8 cellular contexts compared by ENCODE assay signal in the genomic region with DNA sequence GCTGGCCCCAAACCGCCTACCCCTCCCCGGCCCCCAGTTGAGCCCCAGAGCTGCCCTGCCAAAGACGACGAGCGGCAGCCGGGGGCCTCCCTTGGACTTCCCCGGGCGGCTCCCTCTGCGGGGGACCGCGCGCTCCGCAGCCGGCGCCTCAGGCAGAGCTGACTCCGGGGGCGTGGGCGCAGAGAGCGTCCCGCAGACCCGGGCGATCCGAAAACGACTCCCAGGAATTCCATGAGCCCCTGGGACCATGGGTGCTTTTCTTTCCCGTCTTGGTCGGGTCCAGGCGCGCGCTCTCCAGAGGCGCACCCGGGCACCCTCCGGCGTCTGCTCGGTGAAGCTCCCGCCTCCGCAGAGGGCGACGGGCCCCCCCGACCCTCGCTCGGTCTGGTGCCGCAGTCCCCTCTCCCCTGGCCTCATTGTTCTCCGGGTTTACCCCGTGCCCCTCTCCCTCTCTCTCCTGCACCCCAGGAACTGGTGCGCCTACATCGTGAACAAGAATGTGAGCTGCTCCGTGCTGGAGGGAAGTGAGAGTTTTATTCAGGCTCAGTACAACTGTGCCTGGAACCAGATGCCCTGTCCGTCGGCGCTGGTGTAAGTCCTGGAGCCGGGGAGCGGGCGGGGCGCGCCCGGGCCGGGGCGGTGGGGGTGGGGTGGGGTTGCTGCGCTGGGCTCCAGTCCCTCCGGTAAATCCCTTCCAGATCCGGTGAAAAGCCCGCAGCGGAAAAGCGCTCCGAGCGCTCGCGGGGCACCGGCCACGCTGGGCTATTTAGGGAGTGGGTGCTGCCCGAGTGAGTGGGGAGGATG. TPM values are rescaled to one million over a fixed set of nuclear protein-coding genes. Genes with fewer than 3 reads are reported as not detected.
DNase-seq lines count a peak whose midpoint lies in the region; ATAC-seq and TF ChIP-seq lines count a peak whose summit lies in the region.

No MANE protein-coding gene starts in this region.

- H3K4me3 ChIP-seq in BLaER1, result peak overlapping the region; percentile 68
- H3K4me3 ChIP-seq in epithelial cell of proximal tubule (ENCODE audit: low read depth, low read length), result peak overlapping the region; percentile 22
- H3K4me3 ChIP-seq in naive thymus-derived CD4-positive, alpha-beta T cell (ENCODE audit: low read length), result peak overlapping the region; percentile 45

- H3K4me1 Mint-ChIP-seq in naive thymus-derived CD4-positive, alpha-beta T cell, result peaks cover 17 to 28% (median 21%) of the 10 kb centered on the region in 7 donors

- H3K36me3 Mint-ChIP-seq in naive thymus-derived CD4-positive, alpha-beta T cell, result peaks cover 0 to 8% (median 0%) of the 10 kb centered on the region in 5 donors

- no peaks in the 10 kb centered on the region for H3K9me3 ChIP-seq in BLaER1
- H3K9me3 ChIP-seq in naive thymus-derived CD4-positive, alpha-beta T cell (ENCODE audit: control insufficient read depth in 2 of 3, low read length in 3 of 3), result no peaks in the 10 kb centered on the region

- H3K9me3 Mint-ChIP-seq in naive thymus-derived CD4-positive, alpha-beta T cell, result peaks cover 0 to 5% (median 0%) of the 10 kb centered on the region in 11 donors

- intact Hi-C loops in naive thymus-derived CD4-positive, alpha-beta T cell (cut with micrococcal nuclease), result loop anchor here (2.0 to 5.0 kb wide), 3 partner anchors 40 to 59 kb away; no protein-coding TSS in a partner anchor

- peak overlapping the region in 1 of 9 donors; percentile 38 for H3K27ac Mint-ChIP-seq in naive thymus-derived CD4-positive, alpha-beta T cell

- peaks cover 68% of the 10 kb centered on the region for H3K27me3 ChIP-seq in BLaER1
- H3K27me3 ChIP-seq in naive thymus-derived CD4-positive, alpha-beta T cell (ENCODE audit: control insufficient read depth in 2 of 2, insufficient read depth in 2 of 2, low read length in 2 of 2), result peaks cover 10 to 15% of the 10 kb centered on the region in 2 donors

- POLR2A ChIA-PET in naive thymus-derived CD4-positive, alpha-beta T cell (lab: Charles Lee), result no interaction called here

- H3K4me3 Mint-ChIP-seq in naive thymus-derived CD4-positive, alpha-beta T cell, result peak overlapping the region; percentile 81 to 93 (median 88)

- H3K4me1 ChIP-seq in BLaER1, result peaks cover 37% of the 10 kb centered on the region
- H3K4me1 ChIP-seq in naive thymus-derived CD4-positive, alpha-beta T cell (ENCODE audit: control insufficient read depth in 2 of 2, insufficient read depth in 2 of 2, low read length in 2 of 2), result peaks cover 0 to 12% of the 10 kb centered on the region in 2 donors

- 0 out of 2 replicates have a peak overlapping the region, but pooled peaks have one; percentile 8 for H3K9ac ChIP-seq in BLaER1

- H3K27me3 Mint-ChIP-seq in naive thymus-derived CD4-positive, alpha-beta T cell, result peaks cover 19 to 59% (median 51%) of the 10 kb centered on the region in 5 donors

- H4K20me1 ChIP-seq in BLaER1, result peaks cover 29% of the 10 kb centered on the region

- ATAC-seq in GM21825 (IDR thresholded peaks at IDR 0.05; ENCODE audit: unreplicated experiment), result peak; percentile 49
- peak; percentile 44 for ATAC-seq in naive thymus-derived CD4-positive, alpha-beta T cell
- no peak for ATAC-seq in GM19324 (IDR thresholded peaks at IDR 0.05; ENCODE audit: low FRiP score, unreplicated experiment)

- H3K36me3 ChIP-seq in BLaER1, result no peaks in the 10 kb centered on the region
- H3K36me3 ChIP-seq in naive thymus-derived CD4-positive, alpha-beta T cell (ENCODE audit: control insufficient read depth in 2 of 3, insufficient read depth in 3 of 3, low read length in 3 of 3), result no peaks in the 10 kb centered on the region

- no peak for TF ChIP-seq CTCF in epithelial cell of proximal tubule (conservative IDR thresholded peaks at IDR 0.05; ENCODE audit: low read depth, low read length)

- CTCF ChIA-PET in naive thymus-derived CD4-positive, alpha-beta T cell (lab: Charles Lee), result no interaction called here

- peak; percentile 7 to 32 for DNase-seq in activated CD4-positive, alpha-beta T cell treated with anti-CD3 and anti-CD28 coated beads for 4 hours
- DNase-seq in epithelial cell of proximal tubule (ENCODE audit: low read depth), result no peak
- peak in 6 of 9 donors; percentile 6 to 69 (median 17) for DNase-seq in naive thymus-derived CD4-positive, alpha-beta T cell
- no peak for DNase-seq in SKM-1 (lab: John Stamatoyannopoulos, UW; ENCODE audit: unreplicated experiment)
- no peak for DNase-seq in NCI-H1092 (lab: John Stamatoyannopoulos, UW)

- no peak overlapping the region for H3K27ac ChIP-seq in BLaER1
- H3K27ac ChIP-seq in naive thymus-derived CD4-positive, alpha-beta T cell (ENCODE audit: low read depth, low read length), result no peak overlapping the region

- peak overlapping the region; percentile 96 for H3K4me2 ChIP-seq in BLaER1

RNA-seq across cellular contexts. Expression of gene EMILIN2, which starts 0.7 kb away (rescaled TPM):
- total RNA-seq in epithelial cell of proximal tubule, result 13.2 and 19.8 TPM in 2 replicates
- 10 to 100 TPM in 3 of 5 experiments, 1 to 10 TPM in 2; 6.2 to 51.1 (median 16.9) TPM for total RNA-seq in naive thymus-derived CD4-positive, alpha-beta T cell
- polyA plus RNA-seq in naive thymus-derived CD4-positive, alpha-beta T cell, result 1 to 10 TPM; 2.9 to 3.4 TPM

Comparison
In these comparisons a context has a peak if more than half of its experiments do, and no peak if none do; other contexts are left out.
1. DNase-seq: peak in activated CD4-positive, alpha-beta T cell treated with anti-CD3 and anti-CD28 coated beads for 4 hours (2 of 2) and naive thymus-derived CD4-positive, alpha-beta T cell (6 of 9); none in epithelial cell of proximal tubule (single experiment), SKM-1 (single experiment) and NCI-H1092 (single experiment).
2. Peak in every context shown above with its lines, with median percentiles within 50 percentile points of each other: H3K4me3 ChIP-seq.